In genomic region chr6:105359419-105360366, GRCh38 we compare ENCODE assay signal across 1 cellular context.
TF ChIP-seq lines count a peak whose summit lies in the region.

No MANE protein-coding gene starts in this region.

TF ChIP-seq in IMR-90, 13 proteins besides CTCF, POLR2A, EP300 and RAD21 (continued from another document):
- no peak for TF ChIP-seq ELK1 (IDR thresholded peaks at IDR 0.05; ENCODE audit: borderline replicate concordance, low read depth, low read length)
- TF ChIP-seq MAFK (IDR thresholded peaks at IDR 0.05; ENCODE audit: low read depth, low read length), result peak; percentile 80
- TF ChIP-seq CHD1 (IDR thresholded peaks at IDR 0.05; ENCODE audit: low read depth, low read length), result no peak
- TF ChIP-seq NFE2L2 (IDR thresholded peaks at IDR 0.05; ENCODE audit: low read depth, low read length), result peak; percentile 76
- no peak for TF ChIP-seq MXI1 (IDR thresholded peaks at IDR 0.05; ENCODE audit: borderline replicate concordance, low read depth, low read length)
- TF ChIP-seq USF2 (IDR thresholded peaks at IDR 0.05; ENCODE audit: low read depth, low read length), result no peak
- TF ChIP-seq CEBPB (IDR thresholded peaks at IDR 0.05; ENCODE audit: low read depth, low read length), result peak; percentile 87
- TF ChIP-seq RCOR1 (IDR thresholded peaks at IDR 0.05; ENCODE audit: insufficient replicate concordance, low read length), result peak; percentile 69
